In the genomic region with DNA sequence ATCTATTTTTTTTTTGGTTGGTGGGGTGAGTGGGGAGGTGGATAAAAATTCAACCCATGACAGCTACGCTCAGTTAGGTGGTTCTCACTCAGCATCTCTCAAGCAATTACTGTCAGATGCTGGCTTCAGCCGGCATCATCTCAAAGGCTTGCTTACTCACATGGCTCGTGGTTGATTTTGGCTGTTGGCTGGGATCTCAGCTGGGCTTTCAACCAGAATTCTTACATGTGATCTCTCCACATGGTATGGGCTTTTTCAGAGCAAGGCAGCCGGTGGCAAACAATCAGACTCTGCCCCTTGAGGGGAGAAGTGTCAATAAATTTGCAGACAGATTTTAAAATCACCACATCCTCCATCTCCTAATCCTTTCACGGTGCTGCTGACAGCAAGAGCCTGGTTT, we compare ENCODE assay signal across 1 cellular context.
TF ChIP-seq lines count a peak whose summit lies in the region.

No MANE protein-coding gene starts in this region.

TF ChIP-seq in HepG2, 621 proteins besides CTCF, POLR2A, EP300 and RAD21 (continued from another document):
- TF ChIP-seq, protein P1, sequence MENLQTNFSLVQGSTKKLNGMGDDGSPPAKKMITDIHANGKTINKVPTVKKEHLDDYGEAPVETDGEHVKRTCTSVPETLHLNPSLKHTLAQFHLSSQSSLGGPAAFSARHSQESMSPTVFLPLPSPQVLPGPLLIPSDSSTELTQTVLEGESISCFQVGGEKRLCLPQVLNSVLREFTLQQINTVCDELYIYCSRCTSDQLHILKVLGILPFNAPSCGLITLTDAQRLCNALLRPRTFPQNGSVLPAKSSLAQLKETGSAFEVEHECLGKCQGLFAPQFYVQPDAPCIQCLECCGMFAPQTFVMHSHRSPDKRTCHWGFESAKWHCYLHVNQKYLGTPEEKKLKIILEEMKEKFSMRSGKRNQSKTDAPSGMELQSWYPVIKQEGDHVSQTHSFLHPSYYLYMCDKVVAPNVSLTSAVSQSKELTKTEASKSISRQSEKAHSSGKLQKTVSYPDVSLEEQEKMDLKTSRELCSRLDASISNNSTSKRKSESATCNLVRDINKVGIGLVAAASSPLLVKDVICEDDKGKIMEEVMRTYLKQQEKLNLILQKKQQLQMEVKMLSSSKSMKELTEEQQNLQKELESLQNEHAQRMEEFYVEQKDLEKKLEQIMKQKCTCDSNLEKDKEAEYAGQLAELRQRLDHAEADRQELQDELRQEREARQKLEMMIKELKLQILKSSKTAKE (CRISPR knock-in tag; IDR thresholded peaks at IDR 0.05; ENCODE audit: borderline replicate concordance), result no peak
- TF ChIP-seq, protein P2, sequence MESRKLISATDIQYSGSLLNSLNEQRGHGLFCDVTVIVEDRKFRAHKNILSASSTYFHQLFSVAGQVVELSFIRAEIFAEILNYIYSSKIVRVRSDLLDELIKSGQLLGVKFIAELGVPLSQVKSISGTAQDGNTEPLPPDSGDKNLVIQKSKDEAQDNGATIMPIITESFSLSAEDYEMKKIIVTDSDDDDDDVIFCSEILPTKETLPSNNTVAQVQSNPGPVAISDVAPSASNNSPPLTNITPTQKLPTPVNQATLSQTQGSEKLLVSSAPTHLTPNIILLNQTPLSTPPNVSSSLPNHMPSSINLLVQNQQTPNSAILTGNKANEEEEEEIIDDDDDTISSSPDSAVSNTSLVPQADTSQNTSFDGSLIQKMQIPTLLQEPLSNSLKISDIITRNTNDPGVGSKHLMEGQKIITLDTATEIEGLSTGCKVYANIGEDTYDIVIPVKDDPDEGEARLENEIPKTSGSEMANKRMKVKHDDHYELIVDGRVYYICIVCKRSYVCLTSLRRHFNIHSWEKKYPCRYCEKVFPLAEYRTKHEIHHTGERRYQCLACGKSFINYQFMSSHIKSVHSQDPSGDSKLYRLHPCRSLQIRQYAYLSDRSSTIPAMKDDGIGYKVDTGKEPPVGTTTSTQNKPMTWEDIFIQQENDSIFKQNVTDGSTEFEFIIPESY (CRISPR knock-in tag; IDR thresholded peaks at IDR 0.05), result no peak
- no peak for TF ChIP-seq JUND (CRISPR knock-in tag; IDR thresholded peaks at IDR 0.05)
- no peak for TF ChIP-seq ZNF720 (CRISPR knock-in tag; IDR thresholded peaks at IDR 0.05)
- no peak for TF ChIP-seq KDM5A (IDR thresholded peaks at IDR 0.05; ENCODE audit: borderline replicate concordance, low read length)
- no peak for TF ChIP-seq KLF13 (CRISPR knock-in tag; IDR thresholded peaks at IDR 0.05)
- TF ChIP-seq SETDB1 (CRISPR knock-in tag; IDR thresholded peaks at IDR 0.05; ENCODE audit: borderline replicate concordance), result no peak
- TF ChIP-seq, protein P3, sequence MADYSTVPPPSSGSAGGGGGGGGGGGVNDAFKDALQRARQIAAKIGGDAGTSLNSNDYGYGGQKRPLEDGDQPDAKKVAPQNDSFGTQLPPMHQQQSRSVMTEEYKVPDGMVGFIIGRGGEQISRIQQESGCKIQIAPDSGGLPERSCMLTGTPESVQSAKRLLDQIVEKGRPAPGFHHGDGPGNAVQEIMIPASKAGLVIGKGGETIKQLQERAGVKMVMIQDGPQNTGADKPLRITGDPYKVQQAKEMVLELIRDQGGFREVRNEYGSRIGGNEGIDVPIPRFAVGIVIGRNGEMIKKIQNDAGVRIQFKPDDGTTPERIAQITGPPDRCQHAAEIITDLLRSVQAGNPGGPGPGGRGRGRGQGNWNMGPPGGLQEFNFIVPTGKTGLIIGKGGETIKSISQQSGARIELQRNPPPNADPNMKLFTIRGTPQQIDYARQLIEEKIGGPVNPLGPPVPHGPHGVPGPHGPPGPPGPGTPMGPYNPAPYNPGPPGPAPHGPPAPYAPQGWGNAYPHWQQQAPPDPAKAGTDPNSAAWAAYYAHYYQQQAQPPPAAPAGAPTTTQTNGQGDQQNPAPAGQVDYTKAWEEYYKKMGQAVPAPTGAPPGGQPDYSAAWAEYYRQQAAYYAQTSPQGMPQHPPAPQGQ (CRISPR knock-in tag; IDR thresholded peaks at IDR 0.05; ENCODE audit: borderline replicate concordance), result no peak
- TF ChIP-seq SALL1 (CRISPR knock-in tag; IDR thresholded peaks at IDR 0.05), result no peak
- TF ChIP-seq, protein P4, sequence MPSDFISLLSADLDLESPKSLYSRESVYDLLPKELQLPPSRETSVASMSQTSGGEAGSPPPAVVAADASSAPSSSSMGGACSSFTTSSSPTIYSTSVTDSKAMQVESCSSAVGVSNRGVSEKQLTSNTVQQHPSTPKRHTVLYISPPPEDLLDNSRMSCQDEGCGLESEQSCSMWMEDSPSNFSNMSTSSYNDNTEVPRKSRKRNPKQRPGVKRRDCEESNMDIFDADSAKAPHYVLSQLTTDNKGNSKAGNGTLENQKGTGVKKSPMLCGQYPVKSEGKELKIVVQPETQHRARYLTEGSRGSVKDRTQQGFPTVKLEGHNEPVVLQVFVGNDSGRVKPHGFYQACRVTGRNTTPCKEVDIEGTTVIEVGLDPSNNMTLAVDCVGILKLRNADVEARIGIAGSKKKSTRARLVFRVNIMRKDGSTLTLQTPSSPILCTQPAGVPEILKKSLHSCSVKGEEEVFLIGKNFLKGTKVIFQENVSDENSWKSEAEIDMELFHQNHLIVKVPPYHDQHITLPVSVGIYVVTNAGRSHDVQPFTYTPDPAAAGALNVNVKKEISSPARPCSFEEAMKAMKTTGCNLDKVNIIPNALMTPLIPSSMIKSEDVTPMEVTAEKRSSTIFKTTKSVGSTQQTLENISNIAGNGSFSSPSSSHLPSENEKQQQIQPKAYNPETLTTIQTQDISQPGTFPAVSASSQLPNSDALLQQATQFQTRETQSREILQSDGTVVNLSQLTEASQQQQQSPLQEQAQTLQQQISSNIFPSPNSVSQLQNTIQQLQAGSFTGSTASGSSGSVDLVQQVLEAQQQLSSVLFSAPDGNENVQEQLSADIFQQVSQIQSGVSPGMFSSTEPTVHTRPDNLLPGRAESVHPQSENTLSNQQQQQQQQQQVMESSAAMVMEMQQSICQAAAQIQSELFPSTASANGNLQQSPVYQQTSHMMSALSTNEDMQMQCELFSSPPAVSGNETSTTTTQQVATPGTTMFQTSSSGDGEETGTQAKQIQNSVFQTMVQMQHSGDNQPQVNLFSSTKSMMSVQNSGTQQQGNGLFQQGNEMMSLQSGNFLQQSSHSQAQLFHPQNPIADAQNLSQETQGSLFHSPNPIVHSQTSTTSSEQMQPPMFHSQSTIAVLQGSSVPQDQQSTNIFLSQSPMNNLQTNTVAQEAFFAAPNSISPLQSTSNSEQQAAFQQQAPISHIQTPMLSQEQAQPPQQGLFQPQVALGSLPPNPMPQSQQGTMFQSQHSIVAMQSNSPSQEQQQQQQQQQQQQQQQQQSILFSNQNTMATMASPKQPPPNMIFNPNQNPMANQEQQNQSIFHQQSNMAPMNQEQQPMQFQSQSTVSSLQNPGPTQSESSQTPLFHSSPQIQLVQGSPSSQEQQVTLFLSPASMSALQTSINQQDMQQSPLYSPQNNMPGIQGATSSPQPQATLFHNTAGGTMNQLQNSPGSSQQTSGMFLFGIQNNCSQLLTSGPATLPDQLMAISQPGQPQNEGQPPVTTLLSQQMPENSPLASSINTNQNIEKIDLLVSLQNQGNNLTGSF (CRISPR knock-in tag; IDR thresholded peaks at IDR 0.05), result no peak
- no peak for TF ChIP-seq ZNF10 (CRISPR knock-in tag; IDR thresholded peaks at IDR 0.05; ENCODE audit: borderline replicate concordance, low read depth)
- no peak for TF ChIP-seq MTA1 (CRISPR knock-in tag; IDR thresholded peaks at IDR 0.05; ENCODE audit: borderline replicate concordance)
- TF ChIP-seq MYC (CRISPR knock-in tag; IDR thresholded peaks at IDR 0.05; ENCODE audit: borderline replicate concordance), result no peak
TF ChIP-seq in HepG2: peak in this region for 0.
